In the genomic region with DNA sequence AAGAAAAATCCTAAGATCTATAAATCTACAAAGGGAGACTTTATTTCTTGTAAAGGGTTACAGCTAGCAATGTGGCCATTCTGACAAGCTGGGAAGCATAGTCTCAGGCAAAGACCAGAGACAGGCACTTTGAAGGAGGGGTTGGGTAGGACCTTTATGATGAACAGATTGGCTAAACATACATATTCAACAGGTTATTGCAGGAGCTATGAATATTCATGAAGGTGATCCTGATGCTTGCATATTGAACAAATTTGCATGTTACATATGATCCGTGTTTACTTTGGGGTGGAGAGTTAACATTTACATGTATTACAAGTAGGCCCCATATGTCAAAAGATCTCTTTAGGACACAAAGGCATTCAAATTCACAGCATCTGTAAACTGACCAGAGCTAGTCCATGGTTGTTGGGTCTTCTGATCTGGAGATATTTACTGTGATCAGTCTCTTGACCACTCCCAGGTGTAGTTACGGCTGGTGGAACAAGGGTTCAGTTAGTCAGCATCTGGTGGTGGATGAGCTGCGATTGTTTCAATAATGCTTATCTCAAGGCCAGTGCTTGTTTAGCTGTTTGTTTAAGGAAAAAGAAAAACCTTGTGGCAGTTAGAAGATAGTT, we compare ENCODE assay signal across 27 cellular contexts.
DNase-seq lines count a peak whose midpoint lies in the region; ATAC-seq, FAIRE-seq and TF ChIP-seq lines count a peak whose summit lies in the region.
"Had no signal": no experiment of that assay in that cellular context is flagged by ENCODE, and none has a peak within 500 bp of the region (broad histone marks: within the 10 kb centered on the region; RNA-seq: fewer than 3 reads in every experiment).

No MANE protein-coding gene starts in this region.

- no peaks in the 10 kb centered on the region for H3K9me2 ChIP-seq in GM23338 (ENCODE audit: insufficient read depth)

- H3K4me2 ChIP-seq in GM23338 (no peak overlapping the region), GM12878 (ENCODE audit: control insufficient read depth, insufficient read depth) (no peak overlapping the region)
- H3K4me2 ChIP-seq: A549 had no signal

- H2AFZ ChIP-seq in GM23338 (0 out of 2 replicates have a peak overlapping the region, but pooled peaks have one; percentile 28), GM12878 (ENCODE audit: control insufficient read depth, low read depth, low read length) (no peak overlapping the region; the same call in 1 of the 2 replicates)

- H3K27me3 ChIP-seq in GM23338 (ENCODE audit: insufficient read depth) (no peaks in the 10 kb centered on the region), GM12878 (replicated peaks in 1 of 2; ENCODE audit: control insufficient read depth in 2 of 2, insufficient read depth in 2 of 2, low read length in 1 of 2) (no peaks in the 10 kb centered on the region)
- H3K27me3 ChIP-seq: SJSA1 had no signal

- H3K27ac Mint-ChIP-seq in GM23338 = no peak overlapping the region
- H3K27ac Mint-ChIP-seq in stimulated activated memory B cell treated with anti-CD40 and anti-IgM and Interleukin-4, amounts not matched to agents 10 μg/mL and 1 μg/mL and 100 μg/mL, for 72 hours = peak overlapping the region; percentile 36
- H3K27ac Mint-ChIP-seq in naive thymus-derived CD8-positive, alpha-beta T cell = no peak overlapping the region
- H3K27ac Mint-ChIP-seq: CD8-positive, alpha-beta T cell had no signal

- H3K27ac ChIP-seq in GM23338 (ENCODE audit: low read depth) (no peak overlapping the region), GM12878 (ENCODE audit: control insufficient read depth, insufficient read depth) (no peak overlapping the region)
- H3K27ac ChIP-seq: A549, C4-2B, SJSA1 had no signal

- no peak for TF ChIP-seq POLR2A in GM12878 (IDR thresholded peaks at IDR 0.05; ENCODE audit: low read depth, low read length)

- no peaks in the 10 kb centered on the region for H3K36me3 ChIP-seq in GM23338 (ENCODE audit: insufficient read depth)
- no peaks in the 10 kb centered on the region for H3K36me3 ChIP-seq in GM12878 (ENCODE audit: control insufficient read depth in 2 of 2, insufficient read depth in 2 of 2, low read length in 1 of 2)
- H3K36me3 ChIP-seq: SJSA1 had no signal

- FAIRE-seq in GM12878 (lab: Jason Lieb, UNC) = peak; percentile 56
- FAIRE-seq: A549, G401.6, GM12891, H54, HepG2 had no signal

- 0 out of 2 replicates have a peak, but pooled peaks cover 2% of the 10 kb centered on the region for H3K4me1 ChIP-seq in GM23338 (ENCODE audit: insufficient read depth)
- H3K4me1 ChIP-seq in GM12878 (ENCODE audit: control insufficient read depth, insufficient read depth, low read length) = no peaks in the 10 kb centered on the region
- H3K4me1 ChIP-seq: A549, SJSA1 had no signal

- H3K9me3 Mint-ChIP-seq in GM23338 = no peaks in the 10 kb centered on the region
- H3K9me3 Mint-ChIP-seq in stimulated activated memory B cell treated with anti-CD40 and anti-IgM and Interleukin-4, amounts not matched to agents 10 μg/mL and 1 μg/mL and 100 μg/mL, for 72 hours = no peaks in the 10 kb centered on the region
- peaks cover 0 to 2% (median 0%) of the 10 kb centered on the region in 9 donors for H3K9me3 Mint-ChIP-seq in naive thymus-derived CD8-positive, alpha-beta T cell
- H3K9me3 Mint-ChIP-seq: CD8-positive, alpha-beta T cell had no signal

- RAD21 ChIA-PET in GM12878 (lab: Charles Lee; ENCODE audit: unreplicated experiment) = interaction anchor here (1.1 to 2.5 kb wide), 6 partner anchors 8 to 74 kb away, joined by 3 to 11 read pairs (median 4); no protein-coding TSS in a partner anchor

- no peaks in the 10 kb centered on the region for H3F3A ChIP-seq in GM23338 (replicated peaks; ENCODE audit: low read depth)

- H3K79me2 ChIP-seq in GM23338 (replicated peaks; ENCODE audit: insufficient read depth) (no peaks in the 10 kb centered on the region), GM12878 (ENCODE audit: control insufficient read depth, insufficient read depth, low read length) (no peaks in the 10 kb centered on the region)

- H3K9me3 ChIP-seq in GM12878 (replicated peaks; ENCODE audit: control insufficient read depth, insufficient read depth, low read length) = no peaks in the 10 kb centered on the region
- H3K9me3 ChIP-seq: A549, SJSA1 had no signal

- H3K4me3 ChIP-seq in GM23338 (no peak overlapping the region), GM12878 (no peak overlapping the region)
- H3K4me3 ChIP-seq: A549, SJSA1 had no signal

- DNase-seq in GM23338 (ENCODE audit: low spot score) (no peak), NCI-H526 (lab: John Stamatoyannopoulos, UW) (peak; percentile 96 to 98), GM12878 (ENCODE audit: low read depth, low spot score) (no peak), NCI-H2227 treated with DMSO at 0.1 percent for 48 hours (lab: John Stamatoyannopoulos, UW) (no peak)
- no peak for DNase-seq in naive thymus-derived CD8-positive, alpha-beta T cell
- DNase-seq in stimulated activated CD4-positive, alpha-beta T cell treated with anti-CD3 and anti-CD28 coated beads, Interleukin-12 subunit alpha, Interleukin-12 subunit beta, amount 100 ng/mL, for 4 hours = no peak
- DNase-seq: CD8-positive, alpha-beta T cell; Kasumi-1; MV-4-11; NCI-H1105 treated with DMSO at 0.1 percent for 48 hours; NCI-H1694 treated with DMSO at 0.1 percent for 48 hours; NCI-H2081; NCI-H226; NCI-H510A; NCI-H82; NK-92 treated with Interleukin-12 subunit alpha and Interleukin-12 subunit beta, amount 100 ng/mL, for 24 hours; Right ventricle myocardium superior; RPMI8226; T-helper 2 cell had no signal

- whole genome bisulfite sequencing in GM12878 (ENCODE audit: insufficient coverage, insufficient replicate concordance, low lambda C conversion rate, missing lambda C conversion rate) = 46% methylated on average over 3 of the region's 3 CpGs

- H3K4me1 Mint-ChIP-seq in GM23338 = no peaks in the 10 kb centered on the region; the same call in 2 of the 3 replicates
- peaks cover 6% of the 10 kb centered on the region for H3K4me1 Mint-ChIP-seq in stimulated activated memory B cell treated with anti-CD40 and anti-IgM and Interleukin-4, amounts not matched to agents 10 μg/mL and 1 μg/mL and 100 μg/mL, for 72 hours
- H3K4me1 Mint-ChIP-seq in naive thymus-derived CD8-positive, alpha-beta T cell = no peaks in the 10 kb centered on the region

- TF ChIP-seq CTCF in GM23338 (conservative IDR thresholded peaks at IDR 0.05; ENCODE audit: low read depth in 2 of 2) (no peak), GM12878 (IDR thresholded peaks at IDR 0.05 in 2 of 3, conservative IDR thresholded peaks at IDR 0.05 in 1 of 3; ENCODE audit: control insufficient read depth in 2 of 3, extremely low read depth in 1 of 3, insufficient read depth in 1 of 3, low read depth in 3 of 3, low read length in 3 of 3) (no peak)

- no TSS peak for BruUV-seq in GM12878 (replicated peaks; lab: Mats Ljungman, UMichigan)

- TF ChIP-seq RAD21 in GM12878 (IDR thresholded peaks at IDR 0.05; ENCODE audit: insufficient read depth, low read depth, low read length) = no peak

- peaks cover 5% of the 10 kb centered on the region for H3K27me3 Mint-ChIP-seq in GM23338 (ENCODE audit: insufficient read depth, low read depth, poor library complexity)
- H3K27me3 Mint-ChIP-seq in stimulated activated memory B cell treated with anti-CD40 and anti-IgM and Interleukin-4, amounts not matched to agents 10 μg/mL and 1 μg/mL and 100 μg/mL, for 72 hours = no peaks in the 10 kb centered on the region
- H3K27me3 Mint-ChIP-seq in naive thymus-derived CD8-positive, alpha-beta T cell = peaks cover 0 to 7% (median 1%) of the 10 kb centered on the region in 5 donors

- intact Hi-C loops in GM12878 (cut with micrococcal nuclease; ENCODE audit: unreplicated experiment) = no loop called here

- ATAC-seq in GM23338 = no peak
- ATAC-seq in GM12878 = no peak
- ATAC-seq in stimulated activated memory B cell treated with anti-CD40 and anti-IgM and Interleukin-4, amounts not matched to agents 10 μg/mL and 1 μg/mL and 100 μg/mL, for 72 hours = no peak
- ATAC-seq in naive thymus-derived CD8-positive, alpha-beta T cell = no peak
- ATAC-seq: A549; CD8-positive, alpha-beta T cell; HepG2 had no signal

- SMC1A ChIA-PET in GM12878 (lab: Charles Lee; ENCODE audit: uncharacterized antibody, unreplicated experiment) = interaction anchor here (0.6 to 3.2 kb wide), 12 partner anchors 8 to 144 kb away, joined by 3 to 30 read pairs (median 5); no protein-coding TSS in a partner anchor

- in situ Hi-C loops in GM12878 (cut with MboI) = no loop called here

- CTCF ChIA-PET in GM12878 (lab: Yijun Ruan, JAX) = interaction anchor here (0.8 to 4.3 kb wide), 11 partner anchors 9 to 1522 kb away, joined by 3 to 50 read pairs (median 6); no protein-coding TSS in a partner anchor

- no peak overlapping the region for H3K9ac ChIP-seq in GM12878 (ENCODE audit: control insufficient read depth, insufficient read depth, low read length)

- POLR2A ChIA-PET in GM12878 (lab: Charles Lee) = interaction anchor here (0.6 to 1.1 kb wide), 3 partner anchors 26 to 56 kb away, joined by 3 read pairs; no protein-coding TSS in a partner anchor
- POLR2A ChIA-PET in naive thymus-derived CD8-positive, alpha-beta T cell (lab: Charles Lee) = no interaction called here

- no peaks in the 10 kb centered on the region for H3K36me3 Mint-ChIP-seq in GM23338 (ENCODE audit: low read depth)
- no peaks in the 10 kb centered on the region for H3K36me3 Mint-ChIP-seq in stimulated activated memory B cell treated with anti-CD40 and anti-IgM and Interleukin-4, amounts not matched to agents 10 μg/mL and 1 μg/mL and 100 μg/mL, for 72 hours
- no peaks in the 10 kb centered on the region for H3K36me3 Mint-ChIP-seq in naive thymus-derived CD8-positive, alpha-beta T cell
- H3K36me3 Mint-ChIP-seq: CD8-positive, alpha-beta T cell had no signal

- H4K20me1 ChIP-seq in GM23338 (replicated peaks; ENCODE audit: insufficient read depth) (no peaks in the 10 kb centered on the region), GM12878 (ENCODE audit: control insufficient read depth, insufficient read depth) (no peaks in the 10 kb centered on the region)

- no peak for TF ChIP-seq EP300 in GM12878 (IDR thresholded peaks at IDR 0.05; ENCODE audit: borderline replicate concordance in 1 of 2, control insufficient read depth in 1 of 2, low read depth in 2 of 2, low read length in 2 of 2)

- H3K4me3 Mint-ChIP-seq in GM23338 = no peak overlapping the region
- no peak overlapping the region for H3K4me3 Mint-ChIP-seq in stimulated activated memory B cell treated with anti-CD40 and anti-IgM and Interleukin-4, amounts not matched to agents 10 μg/mL and 1 μg/mL and 100 μg/mL, for 72 hours
- H3K4me3 Mint-ChIP-seq in naive thymus-derived CD8-positive, alpha-beta T cell = no peak overlapping the region
- H3K4me3 Mint-ChIP-seq: CD8-positive, alpha-beta T cell had no signal

TF ChIP-seq in GM23338, 12 proteins besides CTCF, POLR2A, EP300 and RAD21 (continues in another document):
- TF ChIP-seq ZNF114 (CRISPR knock-in tag; IDR thresholded peaks at IDR 0.05) = no peak
- TF ChIP-seq ZNF331 (CRISPR knock-in tag; IDR thresholded peaks at IDR 0.05; ENCODE audit: low read depth) = no peak

TF ChIP-seq in GM12878, 131 proteins besides CTCF, POLR2A, EP300 and RAD21 (continues in another document):
- TF ChIP-seq CBX5 (IDR thresholded peaks at IDR 0.05; ENCODE audit: low read depth) = no peak
- no peak for TF ChIP-seq NR2F1 (conservative IDR thresholded peaks at IDR 0.05)
- TF ChIP-seq NBN (IDR thresholded peaks at IDR 0.05) = no peak
- no peak for TF ChIP-seq HDGF (IDR thresholded peaks at IDR 0.05)
- TF ChIP-seq NFIC (IDR thresholded peaks at IDR 0.05; ENCODE audit: low read depth, low read length) = no peak
- TF ChIP-seq HDAC6 (IDR thresholded peaks at IDR 0.05; ENCODE audit: unreplicated experiment) = no peak

Comparison
In these comparisons a context has a peak if more than half of its experiments do, and no peak if none do; other contexts are left out.
1. DNase-seq: peak in NCI-H526 (2 of 2); none in GM23338 (single experiment), GM12878 (single experiment), NCI-H2227 treated with DMSO at 0.1 percent for 48 hours (single experiment), naive thymus-derived CD8-positive, alpha-beta T cell (0 of 10) and stimulated activated CD4-positive, alpha-beta T cell treated with anti-CD3 and anti-CD28 coated beads, Interleukin-12 subunit alpha, Interleukin-12 subunit beta, amount 100 ng/mL, for 4 hours (single experiment).